ENCODE assay signal across 9 cellular contexts in genomic region chr17:57090560-57091185, GRCh38. TPM values are rescaled to one million over a fixed set of nuclear protein-coding genes. Genes with fewer than 3 reads are reported as not detected.
A peak's percentile ranks its signal among the peaks of the same experiment; 100 is the strongest.
DNase-seq lines count a peak whose midpoint lies in the region; ATAC-seq, FAIRE-seq and TF ChIP-seq lines count a peak whose summit lies in the region.
"Had no signal": no experiment of that assay in that cellular context is flagged by ENCODE, and none has a peak within 500 bp of the region (broad histone marks: within the 10 kb centered on the region; RNA-seq: fewer than 3 reads in every experiment).

No MANE protein-coding gene starts in this region.

- no peak overlapping the region for H3K9ac ChIP-seq in kidney (ENCODE audit: low read length in 2 of 2)

- no peak for TF ChIP-seq CTCF in bronchial epithelial cell (IDR thresholded peaks at IDR 0.05; ENCODE audit: insufficient read depth, low read length, severe bottlenecking)
- no peak for TF ChIP-seq CTCF in kidney (IDR thresholded peaks at IDR 0.05; ENCODE audit: borderline replicate concordance, extremely low read depth, insufficient read depth)
- no peak for TF ChIP-seq CTCF in tibial artery (IDR thresholded peaks at IDR 0.05)

- H3K9me3 ChIP-seq in kidney (ENCODE audit: control insufficient read depth in 1 of 2, low read length in 2 of 2): no peaks in the 10 kb centered on the region
- no peaks in the 10 kb centered on the region for H3K9me3 ChIP-seq in tibial artery

- H3K36me3 ChIP-seq in bronchial epithelial cell (ENCODE audit: control insufficient read depth, insufficient read depth, low read length) (no peaks in the 10 kb centered on the region), kidney (ENCODE audit: control insufficient read depth in 1 of 2, insufficient read depth in 2 of 2, low read length in 2 of 2) (no peaks in the 10 kb centered on the region), tibial artery (no peaks in the 10 kb centered on the region)

- H3K4me3 ChIP-seq in bronchial epithelial cell (ENCODE audit: low read depth, low read length): no peak overlapping the region
- no peak overlapping the region for H3K4me3 ChIP-seq in kidney (ENCODE audit: low read length in 2 of 2)
- H3K4me3 ChIP-seq in tibial artery: peak overlapping the region in 1 of 2 donors; percentile 28

- peak overlapping the region; percentile 26 to 33 for H3K27ac ChIP-seq in kidney (ENCODE audit: low read depth in 2 of 2, low read length in 2 of 2)
- H3K27ac ChIP-seq in tibial artery: peak overlapping the region; percentile 92 to 98

- FAIRE-seq in bronchial epithelial cell (lab: Jason Lieb, UNC) (no peak), kidney (lab: Jason Lieb, UNC) (no peak)

- H3K4me1 ChIP-seq in kidney (ENCODE audit: control insufficient read depth in 1 of 2, insufficient read depth in 1 of 2, low read depth in 1 of 2, low read length in 2 of 2) (peaks cover 27 to 36% of the 10 kb centered on the region in 2 donors), tibial artery (peaks cover 5 to 90% (median 74%) of the 10 kb centered on the region in 4 donors)

- DNase-seq in NCI-H226: peak; percentile 29
- peak; percentile 57 for DNase-seq in bronchial epithelial cell (ENCODE audit: low read depth)
- DNase-seq in kidney: no peak
- DNase-seq in tibial artery: no peak
- DNase-seq in NCI-H2196 (lab: John Stamatoyannopoulos, UW; ENCODE audit: unreplicated experiment): no peak
- no peak for DNase-seq in DMS 273 (lab: John Stamatoyannopoulos, UW; ENCODE audit: unreplicated experiment)
- DNase-seq: activated CD8-positive, alpha-beta memory T cell treated with anti-CD3 and anti-CD28 coated beads, Interleukin-2, amount 10 ng/mL, durations not matched to agents 7 days and 5 days; kidney glomerular epithelial cell had no signal

- intact Hi-C loops in kidney (cut with DNase I) (no loop called here), tibial artery (cut with DNase I; ENCODE audit: low total_unique reads) (no loop called here)

- ATAC-seq in GM21390 (IDR thresholded peaks at IDR 0.05; ENCODE audit: unreplicated experiment): no peak
- ATAC-seq: activated CD8-positive, alpha-beta memory T cell treated with anti-CD3 and anti-CD28 coated beads, Interleukin-2, amount 10 ng/mL, durations not matched to agents 7 days and 5 days had no signal

- H3K27me3 ChIP-seq in bronchial epithelial cell (ENCODE audit: control insufficient read depth, insufficient read depth, low read length): no peaks in the 10 kb centered on the region
- no peaks in the 10 kb centered on the region for H3K27me3 ChIP-seq in tibial artery

RNA-seq across cellular contexts. Expression of gene AKAP1, which starts 5.6 kb away (rescaled TPM):
- 20.4 and 30.0 TPM in 2 replicates for total RNA-seq in bronchial epithelial cell
- total RNA-seq in kidney: 46.8 TPM
- polyA plus RNA-seq in kidney (ENCODE audit: insufficient read depth, low read depth, low replicate concordance): 24.6 TPM

Comparison
In these comparisons a context has a peak if more than half of its experiments do, and no peak if none do; other contexts are left out.
1. DNase-seq: peak in NCI-H226 (single experiment) and bronchial epithelial cell (single experiment); none in kidney (single experiment), tibial artery (0 of 2), NCI-H2196 (single experiment) and DMS 273 (single experiment).